ENCODE assay signal across 22 cellular contexts in the genomic region with DNA sequence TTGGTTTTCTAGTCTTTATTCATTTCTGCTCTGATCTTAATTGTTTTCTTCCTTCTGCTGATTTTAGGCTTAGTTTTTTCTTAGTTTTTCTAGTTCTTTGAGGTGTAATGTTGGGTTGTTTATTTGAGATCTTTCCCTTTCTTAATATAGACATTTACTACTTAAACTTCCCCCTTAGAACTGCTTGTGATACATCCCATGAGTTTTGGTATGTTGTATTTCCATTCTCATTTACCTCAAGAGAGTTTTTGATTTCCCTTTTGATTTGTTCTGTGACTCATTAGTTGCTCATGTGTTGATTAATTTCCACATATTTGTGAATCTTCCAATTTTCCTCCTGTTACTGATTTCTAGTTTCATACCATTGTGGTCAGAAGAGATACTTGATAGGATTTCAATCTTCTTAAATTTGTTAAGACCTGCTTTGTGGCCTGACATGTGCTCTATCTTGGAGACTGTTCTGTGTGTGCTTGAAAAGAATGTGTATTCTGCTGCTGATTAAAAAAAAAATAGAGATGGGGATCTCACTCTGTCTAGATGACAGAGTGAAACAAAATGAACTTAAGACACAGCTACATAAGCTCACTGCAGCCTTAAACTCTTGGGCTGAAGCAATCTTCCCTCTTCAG. TPM values are rescaled to one million over a fixed set of nuclear protein-coding genes. Genes with fewer than 3 reads are reported as not detected.
DNase-seq lines count a peak whose midpoint lies in the region; TF ChIP-seq lines count a peak whose summit lies in the region.
"Had no signal": no experiment of that assay in that cellular context is flagged by ENCODE, and none has a peak within 500 bp of the region (broad histone marks: within the 10 kb centered on the region; RNA-seq: fewer than 3 reads in every experiment).

No MANE protein-coding gene starts in this region.

- peaks cover 4% of the 10 kb centered on the region for H3K9me3 Mint-ChIP-seq in activated naive CD4-positive, alpha-beta T cell treated with anti-CD3 and anti-CD28 coated beads for 36 hours
- H3K9me3 Mint-ChIP-seq in activated naive CD4-positive, alpha-beta T cell treated with anti-CD3 and anti-CD28 coated beads, Interleukin-2, amount 10 ng/mL, durations not matched to agents 7 days and 5 days = no peaks in the 10 kb centered on the region
- no peaks in the 10 kb centered on the region for H3K9me3 Mint-ChIP-seq in activated T-helper 2 cell treated with anti-CD3 and anti-CD28 coated beads, Interferon-gamma antibody, Interleukin-2, Interleukin-4, amounts not matched to agents 10 μg/mL and 5 μg/mL and 100 μg/mL, durations not matched to agents 14 hours and 24 hours and 36 hours
- peaks cover 8% of the 10 kb centered on the region for H3K9me3 Mint-ChIP-seq in stimulated activated naive CD8-positive, alpha-beta T cell treated with anti-CD3 and anti-CD28 coated beads, Interleukin-15, Interleukin-2, amounts not matched to agents 100 ng/mL and 50 ng/mL, for 24 hours
- no peaks in the 10 kb centered on the region for H3K9me3 Mint-ChIP-seq in neural progenitor cell

- H3K27me3 Mint-ChIP-seq in activated naive CD4-positive, alpha-beta T cell treated with anti-CD3 and anti-CD28 coated beads for 36 hours (ENCODE audit: low read depth) = no peaks in the 10 kb centered on the region
- H3K27me3 Mint-ChIP-seq in activated naive CD4-positive, alpha-beta T cell treated with anti-CD3 and anti-CD28 coated beads, Interleukin-2, amount 10 ng/mL, durations not matched to agents 7 days and 5 days = peaks cover 10% of the 10 kb centered on the region
- H3K27me3 Mint-ChIP-seq in activated T-helper 2 cell treated with anti-CD3 and anti-CD28 coated beads, Interferon-gamma antibody, Interleukin-2, Interleukin-4, amounts not matched to agents 10 μg/mL and 5 μg/mL and 100 μg/mL, durations not matched to agents 14 hours and 24 hours and 36 hours (ENCODE audit: low read depth) = peaks cover 5% of the 10 kb centered on the region
- H3K27me3 Mint-ChIP-seq in stimulated activated naive CD8-positive, alpha-beta T cell treated with anti-CD3 and anti-CD28 coated beads, Interleukin-15, Interleukin-2, amounts not matched to agents 100 ng/mL and 50 ng/mL, for 24 hours = no peaks in the 10 kb centered on the region
- H3K27me3 Mint-ChIP-seq in neural progenitor cell (ENCODE audit: insufficient read depth, low read depth) = peaks cover 3% of the 10 kb centered on the region

- peaks cover 31% of the 10 kb centered on the region for H3K4me1 Mint-ChIP-seq in activated naive CD4-positive, alpha-beta T cell treated with anti-CD3 and anti-CD28 coated beads for 36 hours (ENCODE audit: low read depth)
- H3K4me1 Mint-ChIP-seq in activated naive CD4-positive, alpha-beta T cell treated with anti-CD3 and anti-CD28 coated beads, Interleukin-2, amount 10 ng/mL, durations not matched to agents 7 days and 5 days = peaks cover 9% of the 10 kb centered on the region
- H3K4me1 Mint-ChIP-seq in activated T-helper 2 cell treated with anti-CD3 and anti-CD28 coated beads, Interferon-gamma antibody, Interleukin-2, Interleukin-4, amounts not matched to agents 10 μg/mL and 5 μg/mL and 100 μg/mL, durations not matched to agents 14 hours and 24 hours and 36 hours (ENCODE audit: low read depth) = peaks cover 34% of the 10 kb centered on the region
- H3K4me1 Mint-ChIP-seq in stimulated activated naive CD8-positive, alpha-beta T cell treated with anti-CD3 and anti-CD28 coated beads, Interleukin-15, Interleukin-2, amounts not matched to agents 100 ng/mL and 50 ng/mL, for 24 hours (ENCODE audit: low read depth) = peaks cover 64% of the 10 kb centered on the region
- H3K4me1 Mint-ChIP-seq in neural progenitor cell = peaks cover 2% of the 10 kb centered on the region

- H3K4me2 ChIP-seq in neural progenitor cell = no peak overlapping the region
- H3K4me2 ChIP-seq: KMS-11 had no signal

- TF ChIP-seq CTCF in epithelial cell of esophagus (IDR thresholded peaks at IDR 0.05; ENCODE audit: insufficient read depth, low read depth, low read length, missing control alignments) = no peak
- TF ChIP-seq CTCF in neural progenitor cell (IDR thresholded peaks at IDR 0.05) = no peak

- H3K4me1 ChIP-seq in neural progenitor cell = no peaks in the 10 kb centered on the region

- H2AFZ ChIP-seq in neural progenitor cell (replicated peaks) = no peak overlapping the region

- H3K36me3 ChIP-seq in neural progenitor cell = no peaks in the 10 kb centered on the region

- no peaks in the 10 kb centered on the region for H3F3A ChIP-seq in neural progenitor cell (ENCODE audit: low read depth)

- DNase-seq in activated naive CD4-positive, alpha-beta T cell treated with anti-CD3 and anti-CD28 coated beads for 36 hours = no peak
- DNase-seq in activated naive CD4-positive, alpha-beta T cell treated with anti-CD3 and anti-CD28 coated beads, Interleukin-2, amount 10 ng/mL, durations not matched to agents 7 days and 5 days = no peak
- no peak for DNase-seq in activated T-helper 2 cell treated with anti-CD3 and anti-CD28 coated beads, Interferon-gamma antibody, Interleukin-2, Interleukin-4, amounts not matched to agents 10 μg/mL and 5 μg/mL and 100 μg/mL, durations not matched to agents 14 hours and 24 hours and 36 hours (ENCODE audit: low spot score)
- DNase-seq in epithelial cell of esophagus (ENCODE audit: low read depth) (peak; percentile 47), neural progenitor cell (ENCODE audit: low spot score) (no peak), cortex of kidney (lab: John Stamatoyannopoulos, UW) (no peak)
- DNase-seq: ACHN, AML-193, COR-L47, DMS153, NCI-H1048, NCI-H1436 treated with DMSO at 0.1 percent for 48 hours, NCI-H2029 treated with DMSO at 0.1 percent for 48 hours, NCI-H2171 treated with DMSO at 0.1 percent for 48 hours, NCI-H510A, NCI-H774, PC-3 had no signal

- no peak overlapping the region for H3K4me3 ChIP-seq in epithelial cell of esophagus (ENCODE audit: low read length)
- H3K4me3 ChIP-seq in neural progenitor cell = no peak overlapping the region

- H3K27ac ChIP-seq in neural progenitor cell = no peak overlapping the region
- H3K27ac ChIP-seq: KMS-11, RWPE1 had no signal

- CTCF ChIA-PET in activated naive CD4-positive, alpha-beta T cell treated with anti-CD3 and anti-CD28 coated beads for 36 hours (lab: Charles Lee) = interaction anchor here (1.5 to 4.2 kb wide), 3 partner anchors 9 to 71 kb away, joined by 3 to 16 read pairs (median 5); no protein-coding TSS in a partner anchor
- CTCF ChIA-PET in activated naive CD4-positive, alpha-beta T cell treated with anti-CD3 and anti-CD28 coated beads, Interleukin-2, amount 10 ng/mL, durations not matched to agents 7 days and 5 days (lab: Charles Lee) = interaction anchor here (0.7 to 2.0 kb wide), 6 partner anchors 10 to 71 kb away, joined by 3 to 8 read pairs (median 4); no protein-coding TSS in a partner anchor

- no peaks in the 10 kb centered on the region for H4K20me1 ChIP-seq in neural progenitor cell (ENCODE audit: low read depth)

- H3K9me3 ChIP-seq in neural progenitor cell (ENCODE audit: low read depth) = no peaks in the 10 kb centered on the region

- peaks cover 1% of the 10 kb centered on the region for H3K36me3 Mint-ChIP-seq in activated naive CD4-positive, alpha-beta T cell treated with anti-CD3 and anti-CD28 coated beads for 36 hours (ENCODE audit: low read depth)
- no peaks in the 10 kb centered on the region for H3K36me3 Mint-ChIP-seq in activated naive CD4-positive, alpha-beta T cell treated with anti-CD3 and anti-CD28 coated beads, Interleukin-2, amount 10 ng/mL, durations not matched to agents 7 days and 5 days
- H3K36me3 Mint-ChIP-seq in activated T-helper 2 cell treated with anti-CD3 and anti-CD28 coated beads, Interferon-gamma antibody, Interleukin-2, Interleukin-4, amounts not matched to agents 10 μg/mL and 5 μg/mL and 100 μg/mL, durations not matched to agents 14 hours and 24 hours and 36 hours (ENCODE audit: low read depth) = no peaks in the 10 kb centered on the region
- H3K36me3 Mint-ChIP-seq in stimulated activated naive CD8-positive, alpha-beta T cell treated with anti-CD3 and anti-CD28 coated beads, Interleukin-15, Interleukin-2, amounts not matched to agents 100 ng/mL and 50 ng/mL, for 24 hours (ENCODE audit: low read depth) = no peaks in the 10 kb centered on the region
- no peaks in the 10 kb centered on the region for H3K36me3 Mint-ChIP-seq in neural progenitor cell
- H3K36me3 Mint-ChIP-seq: CD14-positive monocyte had no signal

- intact Hi-C loops in activated naive CD4-positive, alpha-beta T cell treated with anti-CD3 and anti-CD28 coated beads for 36 hours (cut with micrococcal nuclease) = no loop called here
- intact Hi-C loops in activated T-helper 2 cell treated with anti-CD3 and anti-CD28 coated beads, Interferon-gamma antibody, Interleukin-2, Interleukin-4, amounts not matched to agents 10 μg/mL and 5 μg/mL and 100 μg/mL, durations not matched to agents 14 hours and 24 hours and 36 hours (cut with micrococcal nuclease) = loop anchor here (5.0 kb wide), 1 partner anchor 1253 kb away; no protein-coding TSS in a partner anchor

- H3K27me3 ChIP-seq in neural progenitor cell = no peaks in the 10 kb centered on the region

- H3K79me2 ChIP-seq in neural progenitor cell (ENCODE audit: low read depth) = no peaks in the 10 kb centered on the region

- no peak overlapping the region for H3K9ac ChIP-seq in neural progenitor cell
- H3K9ac ChIP-seq: KMS-11 had no signal

- no peak overlapping the region for H3K4me3 Mint-ChIP-seq in activated naive CD4-positive, alpha-beta T cell treated with anti-CD3 and anti-CD28 coated beads for 36 hours
- H3K4me3 Mint-ChIP-seq in activated naive CD4-positive, alpha-beta T cell treated with anti-CD3 and anti-CD28 coated beads, Interleukin-2, amount 10 ng/mL, durations not matched to agents 7 days and 5 days = no peak overlapping the region
- H3K4me3 Mint-ChIP-seq in activated T-helper 2 cell treated with anti-CD3 and anti-CD28 coated beads, Interferon-gamma antibody, Interleukin-2, Interleukin-4, amounts not matched to agents 10 μg/mL and 5 μg/mL and 100 μg/mL, durations not matched to agents 14 hours and 24 hours and 36 hours (ENCODE audit: low read depth) = no peak overlapping the region
- peak overlapping the region; percentile 72 for H3K4me3 Mint-ChIP-seq in stimulated activated naive CD8-positive, alpha-beta T cell treated with anti-CD3 and anti-CD28 coated beads, Interleukin-15, Interleukin-2, amounts not matched to agents 100 ng/mL and 50 ng/mL, for 24 hours
- no peak overlapping the region for H3K4me3 Mint-ChIP-seq in neural progenitor cell
- H3K4me3 Mint-ChIP-seq: CD14-positive monocyte had no signal

- peak overlapping the region; percentile 9 for H3K27ac Mint-ChIP-seq in activated naive CD4-positive, alpha-beta T cell treated with anti-CD3 and anti-CD28 coated beads for 36 hours
- H3K27ac Mint-ChIP-seq in activated naive CD4-positive, alpha-beta T cell treated with anti-CD3 and anti-CD28 coated beads, Interleukin-2, amount 10 ng/mL, durations not matched to agents 7 days and 5 days = no peak overlapping the region
- H3K27ac Mint-ChIP-seq in activated T-helper 2 cell treated with anti-CD3 and anti-CD28 coated beads, Interferon-gamma antibody, Interleukin-2, Interleukin-4, amounts not matched to agents 10 μg/mL and 5 μg/mL and 100 μg/mL, durations not matched to agents 14 hours and 24 hours and 36 hours = peak overlapping the region; percentile 74
- peak overlapping the region; percentile 91 for H3K27ac Mint-ChIP-seq in stimulated activated naive CD8-positive, alpha-beta T cell treated with anti-CD3 and anti-CD28 coated beads, Interleukin-15, Interleukin-2, amounts not matched to agents 100 ng/mL and 50 ng/mL, for 24 hours
- H3K27ac Mint-ChIP-seq in neural progenitor cell = no peak overlapping the region
- H3K27ac Mint-ChIP-seq: CD14-positive monocyte had no signal

RNA-seq across cellular contexts. Expression of gene GRM2, which starts 22.3 kb away (rescaled TPM):
- total RNA-seq in activated naive CD4-positive, alpha-beta T cell treated with anti-CD3 and anti-CD28 coated beads for 36 hours = under 1 TPM in 1 of 2 experiments, not detected in 1; 0.07 TPM
- total RNA-seq in activated T-helper 2 cell treated with anti-CD3 and anti-CD28 coated beads, Interferon-gamma antibody, Interleukin-2, Interleukin-4, amounts not matched to agents 10 μg/mL and 5 μg/mL and 100 μg/mL, durations not matched to agents 14 hours and 24 hours and 36 hours = 0.23 and 0.27 TPM in 2 replicates
- 1.9 and 4.9 TPM in 2 replicates for total RNA-seq in neural progenitor cell (ENCODE audit: low replicate concordance)
- total RNA-seq: M059J had no signal

RNA-seq across cellular contexts. Expression of gene IQCF6, which starts 49.9 kb away (rescaled TPM):
- not detected for total RNA-seq in activated naive CD4-positive, alpha-beta T cell treated with anti-CD3 and anti-CD28 coated beads for 36 hours
- total RNA-seq in activated T-helper 2 cell treated with anti-CD3 and anti-CD28 coated beads, Interferon-gamma antibody, Interleukin-2, Interleukin-4, amounts not matched to agents 10 μg/mL and 5 μg/mL and 100 μg/mL, durations not matched to agents 14 hours and 24 hours and 36 hours = not detected in 2 replicates
- not detected in 2 replicates for total RNA-seq in neural progenitor cell (ENCODE audit: low replicate concordance)
- total RNA-seq: M059J, PC-3 had no signal

RNA-seq across cellular contexts. Expression of gene TEX264, which starts 58.1 kb away (rescaled TPM):
- 10 to 100 TPM; 23.7 to 26.6 TPM for total RNA-seq in activated naive CD4-positive, alpha-beta T cell treated with anti-CD3 and anti-CD28 coated beads for 36 hours
- 43.1 TPM in 2 replicates for total RNA-seq in activated T-helper 2 cell treated with anti-CD3 and anti-CD28 coated beads, Interferon-gamma antibody, Interleukin-2, Interleukin-4, amounts not matched to agents 10 μg/mL and 5 μg/mL and 100 μg/mL, durations not matched to agents 14 hours and 24 hours and 36 hours
- total RNA-seq in neural progenitor cell (ENCODE audit: low replicate concordance) = 0.54 and 2.8 TPM in 2 replicates

Comparison
In these comparisons a context has a peak if more than half of its experiments do, and no peak if none do; other contexts are left out.
1. H3K27ac Mint-ChIP-seq: peak in activated naive CD4-positive, alpha-beta T cell treated with anti-CD3 and anti-CD28 coated beads for 36 hours (single experiment), activated T-helper 2 cell treated with anti-CD3 and anti-CD28 coated beads, Interferon-gamma antibody, Interleukin-2, Interleukin-4, amounts not matched to agents 10 μg/mL and 5 μg/mL and 100 μg/mL, durations not matched to agents 14 hours and 24 hours and 36 hours (single experiment) and stimulated activated naive CD8-positive, alpha-beta T cell treated with anti-CD3 and anti-CD28 coated beads, Interleukin-15, Interleukin-2, amounts not matched to agents 100 ng/mL and 50 ng/mL, for 24 hours (single experiment); none in activated naive CD4-positive, alpha-beta T cell treated with anti-CD3 and anti-CD28 coated beads, Interleukin-2, amount 10 ng/mL, durations not matched to agents 7 days and 5 days (single experiment) and neural progenitor cell (single experiment).